1 cellular context compared by ENCODE assay signal in the genomic region with DNA sequence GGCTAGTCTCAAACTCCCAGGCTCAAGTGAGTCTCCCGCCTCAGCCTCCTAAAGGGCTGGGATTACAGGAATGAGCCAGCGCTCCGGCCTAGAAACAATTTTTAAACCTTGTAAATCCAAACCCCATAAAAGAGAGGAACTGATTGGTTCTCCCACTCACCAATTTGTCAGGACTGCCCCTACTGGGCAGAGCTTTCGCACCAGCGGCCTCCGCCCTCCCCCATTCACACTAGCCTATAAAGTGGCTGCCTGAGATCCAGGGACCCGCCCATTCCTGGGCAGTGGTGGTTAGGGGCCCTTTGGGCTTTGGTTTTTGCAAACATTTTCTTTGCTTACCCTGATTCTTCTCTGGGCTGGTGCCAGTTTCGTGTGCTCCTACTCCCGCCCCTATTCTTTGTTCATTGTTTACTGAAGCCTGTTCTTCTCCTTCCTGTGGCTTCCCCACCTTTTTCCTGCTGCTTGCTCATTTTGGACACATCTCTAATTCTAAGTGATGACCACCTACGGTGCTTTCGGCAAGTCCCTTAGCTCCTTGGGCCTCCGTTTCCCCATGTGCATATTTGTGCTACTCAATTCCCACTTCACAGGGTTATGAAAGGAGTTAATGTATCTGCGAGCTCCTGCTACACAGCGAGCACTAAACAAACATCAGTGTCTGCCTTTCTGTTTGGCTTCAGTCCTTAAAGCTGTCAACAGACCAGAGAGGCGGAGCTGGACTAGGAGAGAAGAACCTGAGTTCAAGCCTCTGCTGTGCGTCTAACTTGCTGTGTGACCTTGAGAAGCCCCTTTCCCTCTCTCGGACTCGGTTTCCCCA.
TF ChIP-seq lines count a peak whose summit lies in the region.

No MANE protein-coding gene starts in this region.

TF ChIP-seq in HEK293, 187 proteins besides CTCF, POLR2A, EP300 and RAD21 (continued from another document):
- peak; percentile 83 for TF ChIP-seq GFI1B (tag by site-specific recombination; IDR thresholded peaks at IDR 0.05)
- no peak for TF ChIP-seq ZNF214 (tag by site-specific recombination; IDR thresholded peaks at IDR 0.05; ENCODE audit: borderline replicate concordance)
- TF ChIP-seq, protein P1, sequence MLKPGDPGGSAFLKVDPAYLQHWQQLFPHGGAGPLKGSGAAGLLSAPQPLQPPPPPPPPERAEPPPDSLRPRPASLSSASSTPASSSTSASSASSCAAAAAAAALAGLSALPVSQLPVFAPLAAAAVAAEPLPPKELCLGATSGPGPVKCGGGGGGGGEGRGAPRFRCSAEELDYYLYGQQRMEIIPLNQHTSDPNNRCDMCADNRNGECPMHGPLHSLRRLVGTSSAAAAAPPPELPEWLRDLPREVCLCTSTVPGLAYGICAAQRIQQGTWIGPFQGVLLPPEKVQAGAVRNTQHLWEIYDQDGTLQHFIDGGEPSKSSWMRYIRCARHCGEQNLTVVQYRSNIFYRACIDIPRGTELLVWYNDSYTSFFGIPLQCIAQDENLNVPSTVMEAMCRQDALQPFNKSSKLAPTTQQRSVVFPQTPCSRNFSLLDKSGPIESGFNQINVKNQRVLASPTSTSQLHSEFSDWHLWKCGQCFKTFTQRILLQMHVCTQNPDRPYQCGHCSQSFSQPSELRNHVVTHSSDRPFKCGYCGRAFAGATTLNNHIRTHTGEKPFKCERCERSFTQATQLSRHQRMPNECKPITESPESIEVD (tag by site-specific recombination; IDR thresholded peaks at IDR 0.05) = peak; percentile 61; the same call in 1 of the 2 replicates
- TF ChIP-seq, protein P2, sequence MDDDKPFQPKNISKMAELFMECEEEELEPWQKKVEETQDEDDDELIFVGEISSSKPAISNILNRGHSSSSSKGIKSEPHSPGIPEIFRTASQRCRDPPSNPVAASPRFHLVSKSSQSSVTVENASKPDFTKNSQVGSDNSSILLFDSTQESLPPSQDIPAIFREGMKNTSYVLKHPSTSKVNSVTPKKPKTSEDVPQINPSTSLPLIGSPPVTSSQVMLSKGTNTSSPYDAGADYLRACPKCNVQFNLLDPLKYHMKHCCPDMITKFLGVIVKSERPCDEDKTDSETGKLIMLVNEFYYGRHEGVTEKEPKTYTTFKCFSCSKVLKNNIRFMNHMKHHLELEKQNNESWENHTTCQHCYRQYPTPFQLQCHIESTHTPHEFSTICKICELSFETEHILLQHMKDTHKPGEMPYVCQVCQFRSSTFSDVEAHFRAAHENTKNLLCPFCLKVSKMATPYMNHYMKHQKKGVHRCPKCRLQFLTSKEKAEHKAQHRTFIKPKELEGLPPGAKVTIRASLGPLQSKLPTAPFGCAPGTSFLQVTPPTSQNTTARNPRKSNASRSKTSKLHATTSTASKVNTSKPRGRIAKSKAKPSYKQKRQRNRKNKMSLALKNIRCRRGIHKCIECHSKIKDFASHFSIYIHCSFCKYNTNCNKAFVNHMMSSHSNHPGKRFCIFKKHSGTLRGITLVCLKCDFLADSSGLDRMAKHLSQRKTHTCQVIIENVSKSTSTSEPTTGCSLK (tag by site-specific recombination; IDR thresholded peaks at IDR 0.05) = no peak
- TF ChIP-seq, protein P3, sequence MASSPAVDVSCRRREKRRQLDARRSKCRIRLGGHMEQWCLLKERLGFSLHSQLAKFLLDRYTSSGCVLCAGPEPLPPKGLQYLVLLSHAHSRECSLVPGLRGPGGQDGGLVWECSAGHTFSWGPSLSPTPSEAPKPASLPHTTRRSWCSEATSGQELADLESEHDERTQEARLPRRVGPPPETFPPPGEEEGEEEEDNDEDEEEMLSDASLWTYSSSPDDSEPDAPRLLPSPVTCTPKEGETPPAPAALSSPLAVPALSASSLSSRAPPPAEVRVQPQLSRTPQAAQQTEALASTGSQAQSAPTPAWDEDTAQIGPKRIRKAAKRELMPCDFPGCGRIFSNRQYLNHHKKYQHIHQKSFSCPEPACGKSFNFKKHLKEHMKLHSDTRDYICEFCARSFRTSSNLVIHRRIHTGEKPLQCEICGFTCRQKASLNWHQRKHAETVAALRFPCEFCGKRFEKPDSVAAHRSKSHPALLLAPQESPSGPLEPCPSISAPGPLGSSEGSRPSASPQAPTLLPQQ (tag by site-specific recombination; IDR thresholded peaks at IDR 0.05) = no peak
- TF ChIP-seq SP7 (tag by site-specific recombination; IDR thresholded peaks at IDR 0.05) = peak; percentile 78
